In the genomic region with DNA sequence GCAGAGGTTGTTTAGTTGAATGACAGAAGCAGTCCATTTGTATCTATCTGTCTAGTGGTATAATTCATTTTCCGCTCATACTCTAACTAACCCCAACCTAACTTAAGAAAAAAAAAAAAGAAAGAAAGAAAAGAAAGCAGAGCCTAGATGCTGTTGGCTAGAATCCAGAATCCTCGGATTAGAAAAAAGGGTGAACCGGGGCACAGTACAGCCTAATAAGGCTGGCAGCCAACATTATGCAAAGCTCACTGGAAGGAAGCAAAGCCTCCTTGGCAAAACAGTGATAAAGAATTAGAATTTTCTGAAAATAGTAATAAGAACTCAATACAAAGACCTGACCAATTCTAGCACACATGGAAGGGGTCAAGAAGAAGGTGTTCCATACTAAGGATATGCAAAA, we compare ENCODE assay signal across 18 cellular contexts.
"Had no signal": no experiment of that assay in that cellular context is flagged by ENCODE, and none has a peak within 500 bp of the region (broad histone marks: within the 10 kb centered on the region; RNA-seq: fewer than 3 reads in every experiment).

No MANE protein-coding gene starts in this region.

- H3K4me3 Mint-ChIP-seq: dendritic cell treated with granulocyte-macrophage colony-stimulating factor and Interleukin-4, amounts not matched to agents 40 ng/mL and 50 ng/mL, for 4 days; effector memory CD8-positive, alpha-beta T cell; immature natural killer cell; naive thymus-derived CD8-positive, alpha-beta T cell had no signal

- DNase-seq: effector memory CD8-positive, alpha-beta T cell; esophagus squamous epithelium; foreskin fibroblast; immature natural killer cell; left cardiac atrium; left ventricle myocardium inferior; mesendoderm; naive thymus-derived CD8-positive, alpha-beta T cell; psoas muscle; right cardiac atrium; stimulated activated CD4-positive, alpha-beta T cell treated with anti-CD3 and anti-CD28 coated beads, Interleukin-2, amount 100 ng/mL, for 48 hours; stimulated activated naive CD4-positive, alpha-beta T cell treated with Interleukin-2 at 50 U/mL for 16 hours; trophoblast cell had no signal

- H3K36me3 Mint-ChIP-seq: naive thymus-derived CD8-positive, alpha-beta T cell had no signal

- H3K4me1 Mint-ChIP-seq: immature natural killer cell; naive thymus-derived CD8-positive, alpha-beta T cell had no signal

- H3K9me3 Mint-ChIP-seq: dendritic cell treated with granulocyte-macrophage colony-stimulating factor and Interleukin-4, amounts not matched to agents 40 ng/mL and 50 ng/mL, for 4 days had no signal

- H3K27me3 Mint-ChIP-seq: dendritic cell treated with granulocyte-macrophage colony-stimulating factor and Interleukin-4, amounts not matched to agents 40 ng/mL and 50 ng/mL, for 4 days; effector memory CD8-positive, alpha-beta T cell had no signal

- H3K9me3 ChIP-seq: esophagus squamous epithelium, gastroesophageal sphincter, left ventricle myocardium inferior, neutrophil, psoas muscle had no signal

- H3K27ac Mint-ChIP-seq: dendritic cell treated with granulocyte-macrophage colony-stimulating factor and Interleukin-4, amounts not matched to agents 40 ng/mL and 50 ng/mL, for 4 days; effector memory CD8-positive, alpha-beta T cell; immature natural killer cell; naive thymus-derived CD8-positive, alpha-beta T cell had no signal

- H3K27ac ChIP-seq: esophagus squamous epithelium, gastroesophageal sphincter, left ventricle myocardium inferior, neutrophil, psoas muscle had no signal

- H3K4me2 ChIP-seq: smooth muscle cell had no signal

- H3K36me3 ChIP-seq: esophagus squamous epithelium, gastroesophageal sphincter, left ventricle myocardium inferior, neutrophil had no signal

- H3K4me3 ChIP-seq: esophagus squamous epithelium, gastroesophageal sphincter, left ventricle myocardium inferior, lung, psoas muscle, smooth muscle cell had no signal

- H3K4me1 ChIP-seq: esophagus squamous epithelium, gastroesophageal sphincter, left ventricle myocardium inferior, psoas muscle had no signal
